In genomic region chr4:32684160-32684559, GRCh38 we compare ENCODE assay signal across 22 cellular contexts.
DNase-seq lines count a peak whose midpoint lies in the region; ATAC-seq, FAIRE-seq and TF ChIP-seq lines count a peak whose summit lies in the region.
"Had no signal": no experiment of that assay in that cellular context is flagged by ENCODE, and none has a peak within 500 bp of the region (broad histone marks: within the 10 kb centered on the region; RNA-seq: fewer than 3 reads in every experiment).

No MANE protein-coding gene starts in this region.

- H3K9me3 Mint-ChIP-seq in WTC11: peaks cover 9% of the 10 kb centered on the region; the same call in 1 of the 2 replicates
- H3K9me3 Mint-ChIP-seq in stimulated activated naive CD8-positive, alpha-beta T cell treated with anti-CD3 and anti-CD28 coated beads, Interleukin-15, amount 100 ng/mL, for 72 hours: peaks cover 11 to 12% of the 10 kb centered on the region in 2 donors
- H3K9me3 Mint-ChIP-seq: CD4-positive, alpha-beta T cell had no signal

- FAIRE-seq in H54 (lab: Jason Lieb, UNC): no peak
- FAIRE-seq: GM12878, GM18507 had no signal

- intact Hi-C loops in thyroid gland (cut with DNase I): no loop called here

- no CpG with 5 or more reads among the region's 1 CpG for WGBS in iPS DF 6.9 (ENCODE audit: insufficient coverage, insufficient read length)
- 93 to 96% methylated on average over 1 of the region's 1 CpG for WGBS in thyroid gland, 2 donors

- no peaks in the 10 kb centered on the region for H3K9me3 ChIP-seq in HUES48 (ENCODE audit: control insufficient read depth, insufficient read depth, low read length)
- no peaks in the 10 kb centered on the region for H3K9me3 ChIP-seq in iPS DF 6.9 (ENCODE audit: control insufficient read depth, insufficient read depth, low read length)
- H3K9me3 ChIP-seq in thyroid gland: no peaks in the 10 kb centered on the region

- no peaks in the 10 kb centered on the region for H3K27me3 ChIP-seq in HUES48 (ENCODE audit: control insufficient read depth, insufficient read depth, low read length)
- no peaks in the 10 kb centered on the region for H3K27me3 ChIP-seq in iPS DF 6.9 (ENCODE audit: control insufficient read depth, insufficient read depth, low read length)
- no peaks in the 10 kb centered on the region for H3K27me3 ChIP-seq in thyroid gland

- H3K4me1 Mint-ChIP-seq in WTC11: peaks cover 28% of the 10 kb centered on the region
- H3K4me1 Mint-ChIP-seq in stimulated activated naive CD8-positive, alpha-beta T cell treated with anti-CD3 and anti-CD28 coated beads, Interleukin-15, amount 100 ng/mL, for 72 hours: no peaks in the 10 kb centered on the region
- H3K4me1 Mint-ChIP-seq: B cell had no signal

- no peaks in the 10 kb centered on the region for H3K36me3 Mint-ChIP-seq in WTC11

- no peak overlapping the region for H3K9ac ChIP-seq in HUES48 (ENCODE audit: low read depth, low read length)
- H3K9ac ChIP-seq: GM23248 had no signal

- peaks cover 4% of the 10 kb centered on the region; the same call in 1 of the 2 replicates for H3K27me3 Mint-ChIP-seq in WTC11 (ENCODE audit: low read depth)
- no peaks in the 10 kb centered on the region for H3K27me3 Mint-ChIP-seq in stimulated activated naive CD8-positive, alpha-beta T cell treated with anti-CD3 and anti-CD28 coated beads, Interleukin-15, amount 100 ng/mL, for 72 hours
- H3K27me3 Mint-ChIP-seq: B cell; CD4-positive, alpha-beta T cell had no signal

- H3K27ac ChIP-seq in HUES48 (ENCODE audit: low read depth, low read length): peak overlapping the region; percentile 56
- no peak overlapping the region for H3K27ac ChIP-seq in iPS DF 6.9 (ENCODE audit: low read length)
- no peak overlapping the region for H3K27ac ChIP-seq in thyroid gland
- H3K27ac ChIP-seq: GM23248, HL-60 had no signal

- no peak for TF ChIP-seq CTCF in WTC11 (IDR thresholded peaks at IDR 0.05)
- TF ChIP-seq CTCF in thyroid gland (IDR thresholded peaks at IDR 0.05): no peak

- H3K36me3 ChIP-seq in HUES48 (ENCODE audit: control insufficient read depth, insufficient read depth, low read length) (no peaks in the 10 kb centered on the region), iPS DF 6.9 (ENCODE audit: control insufficient read depth, insufficient read depth, low read length) (no peaks in the 10 kb centered on the region), thyroid gland (no peaks in the 10 kb centered on the region)

- TF ChIP-seq POLR2A in thyroid gland (IDR thresholded peaks at IDR 0.05) (no peak), H54 (IDR thresholded peaks at IDR 0.05; ENCODE audit: low read depth, low read length) (no peak)

- no peak for ATAC-seq in WTC11
- ATAC-seq in HG03108 (IDR thresholded peaks at IDR 0.05; ENCODE audit: unreplicated experiment): no peak
- ATAC-seq in stimulated activated naive CD8-positive, alpha-beta T cell treated with anti-CD3 and anti-CD28 coated beads, Interleukin-15, amount 100 ng/mL, for 72 hours: no peak
- ATAC-seq: GM12878 had no signal

- peak overlapping the region; percentile 21; the same call in 1 of the 2 replicates for H3K27ac Mint-ChIP-seq in WTC11
- no peak overlapping the region for H3K27ac Mint-ChIP-seq in stimulated activated naive CD8-positive, alpha-beta T cell treated with anti-CD3 and anti-CD28 coated beads, Interleukin-15, amount 100 ng/mL, for 72 hours
- H3K27ac Mint-ChIP-seq: B cell; CD4-positive, alpha-beta T cell; HFFc6 had no signal

- DNase-seq in WTC11 (ENCODE audit: low spot score) (no peak), iPS DF 6.9 (ENCODE audit: low read depth, low spot score) (peak; percentile 22), thyroid gland (no peak), H54 (ENCODE audit: insufficient read length, low spot score) (no peak)
- DNase-seq in stimulated activated naive CD8-positive, alpha-beta T cell treated with anti-CD3 and anti-CD28 coated beads, Interleukin-15, amount 100 ng/mL, for 72 hours: no peak
- DNase-seq: ACHN; C1 segment of cervical spinal cord; Calu3; CD4-positive, alpha-beta T cell; DMS 273 treated with DMSO at 0.1 percent for 48 hours; DMS79; GM23248; HCEC 1CT; HFFc6; IMR-90; KBM-7 had no signal

- POLR2A ChIA-PET in WTC11 (lab: Charles Lee): no interaction called here

- H3K4me1 ChIP-seq in HUES48 (ENCODE audit: control insufficient read depth, insufficient read depth, low read length): peaks cover 24% of the 10 kb centered on the region
- H3K4me1 ChIP-seq in iPS DF 6.9 (ENCODE audit: control insufficient read depth, insufficient read depth, low read length): no peaks in the 10 kb centered on the region
- H3K4me1 ChIP-seq in thyroid gland: no peaks in the 10 kb centered on the region

- H3K4me3 ChIP-seq in HUES48 (ENCODE audit: low read depth, low read length): no peak overlapping the region; the same call in 1 of the 2 replicates
- H3K4me3 ChIP-seq in iPS DF 6.9 (ENCODE audit: low read length): no peak overlapping the region
- H3K4me3 ChIP-seq in thyroid gland (replicated peaks in 1 of 3): no peak overlapping the region
- H3K4me3 ChIP-seq: GM12878, GM23248 had no signal

- H3K4me3 Mint-ChIP-seq in WTC11: peak overlapping the region; percentile 5; the same call in 1 of the 2 replicates
- H3K4me3 Mint-ChIP-seq in stimulated activated naive CD8-positive, alpha-beta T cell treated with anti-CD3 and anti-CD28 coated beads, Interleukin-15, amount 100 ng/mL, for 72 hours: no peak overlapping the region
- H3K4me3 Mint-ChIP-seq: B cell; CD4-positive, alpha-beta T cell; HFFc6 had no signal

- CTCF ChIA-PET in WTC11 (lab: Charles Lee): interaction anchor here (0.6 kb wide), 1 partner anchor 32 kb away, joined by 3 read pairs; no protein-coding TSS in a partner anchor

TF ChIP-seq in WTC11, 78 proteins besides CTCF, POLR2A, EP300 and RAD21:
- TF ChIP-seq FOXK1 (CRISPR knock-in tag; IDR thresholded peaks at IDR 0.05) (no peak), ZMAT4 (CRISPR knock-in tag; IDR thresholded peaks at IDR 0.05) (peak; percentile 87; the same call in 1 of the 2 replicates)
